ENCODE assay signal across 14 cellular contexts in the genomic region with DNA sequence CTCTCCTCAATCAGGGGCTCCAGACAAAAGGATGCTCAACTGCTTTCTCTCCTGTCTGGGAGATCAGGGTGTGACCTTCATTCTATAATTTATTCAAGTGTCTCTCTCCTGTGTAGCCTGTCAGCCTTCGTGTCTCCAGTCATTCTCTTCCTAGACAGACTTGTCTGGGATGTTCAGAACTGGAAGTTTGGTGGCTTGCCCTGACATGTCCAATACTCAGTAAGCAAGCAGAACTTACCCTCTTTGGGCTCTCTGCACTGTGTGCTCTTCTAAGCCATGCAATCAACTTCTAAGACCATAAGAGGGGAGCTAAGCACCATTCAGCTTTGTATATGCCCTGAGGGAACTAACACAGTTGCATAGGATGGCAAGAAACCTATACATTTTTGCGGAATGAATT. TPM values are rescaled to one million over a fixed set of nuclear protein-coding genes. Genes with fewer than 3 reads are reported as not detected.
DNase-seq lines count a peak whose midpoint lies in the region; ATAC-seq, FAIRE-seq and TF ChIP-seq lines count a peak whose summit lies in the region.
"Had no signal": no experiment of that assay in that cellular context is flagged by ENCODE, and none has a peak within 500 bp of the region (broad histone marks: within the 10 kb centered on the region; RNA-seq: fewer than 3 reads in every experiment).

No MANE protein-coding gene starts in this region.

- H3K4me2 ChIP-seq in H1 (ENCODE audit: insufficient read depth in 1 of 2, low read depth in 2 of 2, low read length in 2 of 2): no peak overlapping the region
- H3K4me2 ChIP-seq in neuronal stem cell (ENCODE audit: insufficient read depth, low read length, poor library complexity, severe bottlenecking): no peak overlapping the region

- H3K56ac ChIP-seq in H1 (replicated peaks; ENCODE audit: insufficient read length, low read depth, low read length): no peak overlapping the region

- H3K27ac ChIP-seq in H1 (ENCODE audit: low read depth, low read length) (no peak overlapping the region), neuronal stem cell (replicated peaks; ENCODE audit: low read length) (no peak overlapping the region)

- H3K4me3 ChIP-seq in H1 (ENCODE audit: extremely low read depth in 1 of 4, insufficient read depth in 2 of 4, low read depth in 3 of 4, low read length in 4 of 4) (no peak overlapping the region), neuronal stem cell (ENCODE audit: low read length in 2 of 2) (no peak overlapping the region), lower leg skin (ENCODE audit: low read depth, poor library complexity, severe bottlenecking) (no peak overlapping the region)

- 83% methylated on average over 2 of the region's 2 CpGs; no CpG with 5 or more reads in 1 of the 2 experiments for WGBS in H1 (ENCODE audit: extremely low coverage in 1 of 2, insufficient coverage in 1 of 2, insufficient read length in 1 of 2, insufficient replicate concordance in 2 of 2, low coverage in 1 of 2, low lambda C conversion rate in 2 of 2, missing lambda C conversion rate in 1 of 2), 2 experiments
- no CpG with 5 or more reads among the region's 2 CpGs for WGBS in neuronal stem cell (ENCODE audit: extremely low coverage in 2 of 2, insufficient read length in 2 of 2, insufficient replicate concordance in 1 of 2), 2 donors
- WGBS in lower leg skin, 2 donors: 42 to 49% methylated on average over 2 of the region's 2 CpGs

- in situ Hi-C loops in KBM-7 (cut with MboI; ENCODE audit: low pct_unique_long_range_greater_than_20kb, low sequenced_read_pairs): no loop called here

- H2AFZ ChIP-seq in H1 (ENCODE audit: low read length) (peak overlapping the region; percentile 48; the same call in 1 of the 2 replicates), neuronal stem cell (ENCODE audit: low read length) (peak overlapping the region; percentile 55)

- no peak overlapping the region for H4K8ac ChIP-seq in H1 (ENCODE audit: extremely low read depth, insufficient read depth, low read length)
- H4K8ac ChIP-seq in neuronal stem cell (ENCODE audit: low read depth, low read length): no peak overlapping the region

- no peak overlapping the region for H4K5ac ChIP-seq in H1 (ENCODE audit: insufficient read length, low read depth, low read length)

- no peak overlapping the region for H3K4ac ChIP-seq in H1 (replicated peaks; ENCODE audit: insufficient read length, low read depth, low read length)
- H3K4ac ChIP-seq in neuronal stem cell (ENCODE audit: low read length): no peak overlapping the region

- H2BK20ac ChIP-seq in H1 (ENCODE audit: low read length): no peak overlapping the region

- no peak for ATAC-seq in GM19455 (IDR thresholded peaks at IDR 0.05; ENCODE audit: unreplicated experiment)
- ATAC-seq: activated T-cell treated with anti-CD3 and anti-CD28 coated beads, Interleukin-2, amount 50 U/mL, for 4 hours; left lobe of liver; T-cell had no signal

- H3K9me3 ChIP-seq in H1 (ENCODE audit: insufficient read depth in 2 of 2, low read depth in 1 of 2, low read length in 1 of 2) (no peaks in the 10 kb centered on the region), neuronal stem cell (replicated peaks in 1 of 2; ENCODE audit: control insufficient read depth in 2 of 2, insufficient read depth in 1 of 2, low read depth in 1 of 2, low read length in 2 of 2) (no peaks in the 10 kb centered on the region)

- H3K27me3 ChIP-seq in H1 (replicated peaks in 1 of 4; ENCODE audit: control insufficient read depth in 3 of 4, extremely low read depth in 1 of 4, insufficient read depth in 3 of 4, low read length in 3 of 4) (no peaks in the 10 kb centered on the region), neuronal stem cell (ENCODE audit: control insufficient read depth in 3 of 3, insufficient read depth in 3 of 3, low read depth in 1 of 3, low read length in 3 of 3) (no peaks in the 10 kb centered on the region)

- intact Hi-C loops in lower leg skin (cut with DNase I; ENCODE audit: low total_unique reads): no loop called here

- CTCF ChIA-PET in H1 (lab: Charles Lee; ENCODE audit: partially characterized antibody): interaction anchor here (5.9 kb wide), 1 partner anchor 43 kb away, joined by 21 read pairs; no protein-coding TSS in a partner anchor

- H3K14ac ChIP-seq in H1 (ENCODE audit: insufficient read length) (no peak overlapping the region), neuronal stem cell (ENCODE audit: low read length) (no peak overlapping the region)

- POLR2A ChIA-PET in H1 (lab: Charles Lee; ENCODE audit: partially characterized antibody): no interaction called here

- peaks cover 0 to 4% (median 2%) of the 10 kb centered on the region in 4 experiments; a peak in 2 of 7 replicates for H3K4me1 ChIP-seq in H1 (replicated peaks in 1 of 4; ENCODE audit: control insufficient read depth in 3 of 4, insufficient read depth in 4 of 4, low read length in 3 of 4)
- H3K4me1 ChIP-seq in neuronal stem cell (ENCODE audit: control insufficient read depth in 2 of 2, insufficient read depth in 1 of 2, low read depth in 1 of 2, low read length in 2 of 2): peaks cover 8 to 17% of the 10 kb centered on the region in 2 donors

- no peak overlapping the region for H2AK5ac ChIP-seq in H1 (ENCODE audit: low read depth, low read length)
- H2AK5ac ChIP-seq in neuronal stem cell (ENCODE audit: low read depth, low read length): no peak overlapping the region

- H2BK5ac ChIP-seq in H1 (ENCODE audit: low read depth, low read length): peak overlapping the region; percentile 58; the same call in 1 of the 2 replicates
- no peak overlapping the region for H2BK5ac ChIP-seq in neuronal stem cell (ENCODE audit: low read length)

- TF ChIP-seq RAD21 in H1 (IDR thresholded peaks at IDR 0.05 in 1 of 2, conservative IDR thresholded peaks at IDR 0.05 in 1 of 2; ENCODE audit: low read depth in 2 of 2, low read length in 2 of 2): no peak

- H3K36me3 ChIP-seq in H1 (ENCODE audit: control insufficient read depth in 2 of 4, insufficient read depth in 4 of 4, low read length in 3 of 4): no peaks in the 10 kb centered on the region
- H3K36me3 ChIP-seq in neuronal stem cell (replicated peaks in 1 of 2; ENCODE audit: control insufficient read depth in 2 of 2, insufficient read depth in 2 of 2, low read length in 2 of 2): no peaks in the 10 kb centered on the region

- H2BK120ac ChIP-seq in H1 (replicated peaks; ENCODE audit: low read depth, low read length) (no peak overlapping the region), neuronal stem cell (ENCODE audit: low read depth, low read length) (no peak overlapping the region)

- H3K9ac ChIP-seq in H1 (replicated peaks in 1 of 4; ENCODE audit: extremely low read depth in 1 of 4, low read depth in 3 of 4, low read length in 3 of 4) (no peak overlapping the region), neuronal stem cell (ENCODE audit: low read depth, low read length, poor library complexity) (no peak overlapping the region)

- H3K79me1 ChIP-seq in H1 (ENCODE audit: low read depth, low read length) (no peaks in the 10 kb centered on the region), neuronal stem cell (ENCODE audit: low read depth, low read length) (no peaks in the 10 kb centered on the region)

- H3K23me2 ChIP-seq in H1 (ENCODE audit: low read depth, low read length): no peaks in the 10 kb centered on the region

- DNase-seq in KBM-7 (peak; percentile 43), NCI-H510A treated with DMSO at 0.1 percent for 48 hours (lab: John Stamatoyannopoulos, UW) (peak; percentile 82), H1 (ENCODE audit: low read depth in 1 of 2, low spot score in 2 of 2) (no peak), neuronal stem cell (ENCODE audit: low spot score) (no peak), COLO668 (lab: John Stamatoyannopoulos, UW; ENCODE audit: unreplicated experiment) (no peak), lower leg skin (ENCODE audit: low spot score in 2 of 2) (no peak)
- no peak for DNase-seq in stimulated activated CD8-positive, alpha-beta memory T cell treated with anti-CD3 and anti-CD28 coated beads, Interleukin-4, amount 100 ng/mL, for 48 hours
- DNase-seq: activated T-cell treated with anti-CD3 and anti-CD28 coated beads, Interleukin-2, amount 50 U/mL, for 4 hours; head of caudate nucleus; NCI-H1930; nucleus accumbens; T-cell had no signal

- TF ChIP-seq POLR2A in H1 (IDR thresholded peaks at IDR 0.05; ENCODE audit: control extremely low read depth in 1 of 2, low read depth in 2 of 2, low read length in 2 of 2) (no peak), lower leg skin (IDR thresholded peaks at IDR 0.05) (no peak)

- TF ChIP-seq CTCF in H1 (IDR thresholded peaks at IDR 0.05; ENCODE audit: control extremely low read depth in 1 of 3, insufficient read depth in 1 of 3, low read depth in 1 of 3, low read length in 3 of 3) (no peak), lower leg skin (IDR thresholded peaks at IDR 0.05) (no peak)

- H2BK12ac ChIP-seq in H1 (ENCODE audit: low read depth, low read length): 0 out of 2 replicates have a peak overlapping the region, but pooled peaks have one; percentile 84
- H2BK12ac ChIP-seq in neuronal stem cell (ENCODE audit: low read length): no peak overlapping the region

- H3K18ac ChIP-seq in H1 (ENCODE audit: extremely low read depth, low read length): no peak overlapping the region
- no peak overlapping the region for H3K18ac ChIP-seq in neuronal stem cell (ENCODE audit: low read length)

- H2BK15ac ChIP-seq in H1 (ENCODE audit: low read length) (no peak overlapping the region), neuronal stem cell (ENCODE audit: low read length) (no peak overlapping the region)

- no peaks in the 10 kb centered on the region for H4K20me1 ChIP-seq in H1 (replicated peaks in 1 of 2; ENCODE audit: control insufficient read depth in 1 of 2, insufficient read depth in 2 of 2, low read length in 2 of 2)

- no peak for TF ChIP-seq EP300 in H1 (IDR thresholded peaks at IDR 0.05; ENCODE audit: borderline replicate concordance in 1 of 2, low read depth in 2 of 2, low read length in 2 of 2)

- H3K79me2 ChIP-seq in H1 (ENCODE audit: control insufficient read depth in 1 of 2, insufficient read depth in 2 of 2, low read length in 2 of 2): no peaks in the 10 kb centered on the region

- no peak overlapping the region for H4K91ac ChIP-seq in H1 (replicated peaks; ENCODE audit: insufficient read length, low read length)
- no peak overlapping the region for H4K91ac ChIP-seq in neuronal stem cell (ENCODE audit: low read depth, low read length, poor library complexity)

- H3K23ac ChIP-seq in H1 (ENCODE audit: insufficient read length) (no peak overlapping the region), neuronal stem cell (ENCODE audit: low read depth, low read length, poor library complexity) (no peak overlapping the region)

- no peak for FAIRE-seq in H1 (lab: Jason Lieb, UNC)

RNA-seq across cellular contexts. Expression of gene ACKR2, which starts 14.1 kb away (rescaled TPM):
- total RNA-seq in H1 (2021; fragmentation: NEBNext Ultra II Directional; extraction: Animal tissue kit (Norgen Biotek cat#: 25700)): 0.09 and 0.17 TPM in 2 replicates
- 0.09 and 0.12 TPM in 2 replicates for polyA plus RNA-seq in H1 (2011; rRNA removed)
- not detected for polyA plus RNA-seq in H1 (2011; cell fraction: cytosol; rRNA removed)
- polyA plus RNA-seq in H1 (2011; cell fraction: nucleus; rRNA removed): 0.11 TPM
- 0.09 to 0.26 TPM (median 0.15 TPM) in 4 replicates for polyA plus RNA-seq in H1 (2012, experiment 1 of 2)
- polyA plus RNA-seq in H1 (2012, experiment 2 of 2): not detected
- 0.22 TPM for polyA plus RNA-seq in H1 (2013, experiment 1 of 2)
- polyA plus RNA-seq in H1 (2013, experiment 2 of 2): 0.09 TPM
- polyA minus RNA-seq in H1 (2011; rRNA and poly(A)+ RNA removed): 0.28 and 0.80 TPM in 2 replicates
- polyA minus RNA-seq in H1 (2011; cell fraction: cytosol; rRNA and poly(A)+ RNA removed): not detected
- 1.4 TPM for polyA minus RNA-seq in H1 (2011; cell fraction: nucleus; rRNA and poly(A)+ RNA removed)
- polyA plus RNA-seq in neuronal stem cell (2013, experiment 1 of 2): 0.13 TPM
- 0.14 TPM for polyA plus RNA-seq in neuronal stem cell (2013, experiment 2 of 2)
- total RNA-seq in lower leg skin: 1 to 10 TPM; 3.7 to 6.3 (median 4.5) TPM

RNA-seq across cellular contexts. Expression of gene HIGD1A, which starts 19.1 kb away (rescaled TPM):
- total RNA-seq in H1 (2021; fragmentation: NEBNext Ultra II Directional; extraction: Animal tissue kit (Norgen Biotek cat#: 25700)): 94.7 and 95.4 TPM in 2 replicates
- 33.5 and 67.3 TPM in 2 replicates for polyA plus RNA-seq in H1 (2011; rRNA removed)
- polyA plus RNA-seq in H1 (2011; cell fraction: cytosol; rRNA removed): 106 TPM
- polyA plus RNA-seq in H1 (2011; cell fraction: nucleus; rRNA removed): 7.9 TPM
- polyA plus RNA-seq in H1 (2012, experiment 1 of 2): 60.1 to 100 TPM (median 79.3 TPM) in 4 replicates
- polyA plus RNA-seq in H1 (2012, experiment 2 of 2): 55.6 TPM
- 97.9 TPM for polyA plus RNA-seq in H1 (2013, experiment 1 of 2)
- 106 TPM for polyA plus RNA-seq in H1 (2013, experiment 2 of 2)
- polyA minus RNA-seq in H1 (2011; rRNA and poly(A)+ RNA removed): 22.6 and 37.3 TPM in 2 replicates
- 27.4 TPM for polyA minus RNA-seq in H1 (2011; cell fraction: cytosol; rRNA and poly(A)+ RNA removed)
- polyA minus RNA-seq in H1 (2011; cell fraction: nucleus; rRNA and poly(A)+ RNA removed): 17.6 TPM
- polyA plus RNA-seq in neuronal stem cell (2013, experiment 1 of 2): 130 TPM
- 127 TPM for polyA plus RNA-seq in neuronal stem cell (2013, experiment 2 of 2)
- total RNA-seq in lower leg skin: 100 to 1,000 TPM in 3 of 4 donors, 10 to 100 TPM in 1; 45.1 to 123 (median 114) TPM

RNA-seq across cellular contexts. Expression of gene CCDC13, which starts 50.3 kb away (rescaled TPM):
- total RNA-seq in H1 (2021; fragmentation: NEBNext Ultra II Directional; extraction: Animal tissue kit (Norgen Biotek cat#: 25700)): not detected in 2 replicates
- 0.06 and 0.09 TPM in 2 replicates for polyA plus RNA-seq in H1 (2011; rRNA removed)
- 0.47 TPM for polyA plus RNA-seq in H1 (2011; cell fraction: cytosol; rRNA removed)
- 0.63 TPM for polyA plus RNA-seq in H1 (2011; cell fraction: nucleus; rRNA removed)
- 0.17 to 0.50 TPM in 2 of 4 replicates, not detected in the others for polyA plus RNA-seq in H1 (2012, experiment 1 of 2)
- not detected for polyA plus RNA-seq in H1 (2012, experiment 2 of 2)
- 0.34 TPM for polyA plus RNA-seq in H1 (2013, experiment 1 of 2)
- polyA plus RNA-seq in H1 (2013, experiment 2 of 2): 0.40 TPM
- polyA minus RNA-seq in H1 (2011; rRNA and poly(A)+ RNA removed): 0.19 TPM in 1 of 2 replicates, not detected in the other
- not detected for polyA minus RNA-seq in H1 (2011; cell fraction: cytosol; rRNA and poly(A)+ RNA removed)
- not detected for polyA minus RNA-seq in H1 (2011; cell fraction: nucleus; rRNA and poly(A)+ RNA removed)
- polyA plus RNA-seq in neuronal stem cell (2013, experiment 1 of 2): 1.3 TPM
- 1.7 TPM for polyA plus RNA-seq in neuronal stem cell (2013, experiment 2 of 2)
- total RNA-seq in lower leg skin: under 1 TPM in 1 of 4 donors, not detected in 3; 0.06 TPM

RNA-seq across cellular contexts. Expression of gene CYP8B1, which starts 52.3 kb away (rescaled TPM):
- not detected in 2 replicates for total RNA-seq in H1 (2021; fragmentation: NEBNext Ultra II Directional; extraction: Animal tissue kit (Norgen Biotek cat#: 25700))
- polyA plus RNA-seq in H1 (2011; rRNA removed): not detected in 2 replicates
- not detected for polyA plus RNA-seq in H1 (2011; cell fraction: cytosol; rRNA removed)
- not detected for polyA plus RNA-seq in H1 (2011; cell fraction: nucleus; rRNA removed)
- polyA plus RNA-seq in H1 (2012, experiment 1 of 2): not detected in 4 replicates
- not detected for polyA plus RNA-seq in H1 (2012, experiment 2 of 2)
- not detected for polyA plus RNA-seq in H1 (2013, experiment 1 of 2)
- not detected for polyA plus RNA-seq in H1 (2013, experiment 2 of 2)
- not detected in 2 replicates for polyA minus RNA-seq in H1 (2011; rRNA and poly(A)+ RNA removed)
- not detected for polyA minus RNA-seq in H1 (2011; cell fraction: cytosol; rRNA and poly(A)+ RNA removed)
- not detected for polyA minus RNA-seq in H1 (2011; cell fraction: nucleus; rRNA and poly(A)+ RNA removed)
- not detected for polyA plus RNA-seq in neuronal stem cell (2013, experiment 1 of 2)
- polyA plus RNA-seq in neuronal stem cell (2013, experiment 2 of 2): not detected
- not detected for total RNA-seq in lower leg skin

Comparison
In these comparisons a context has a peak if more than half of its experiments do, and no peak if none do; other contexts are left out.
1. DNase-seq: peak in KBM-7 (single experiment) and NCI-H510A treated with DMSO at 0.1 percent for 48 hours (single experiment); none in H1 (0 of 2), neuronal stem cell (single experiment), COLO668 (single experiment), lower leg skin (0 of 2) and stimulated activated CD8-positive, alpha-beta memory T cell treated with anti-CD3 and anti-CD28 coated beads, Interleukin-4, amount 100 ng/mL, for 48 hours (single experiment).